ENCODE assay signal across 9 cellular contexts in genomic region chr9:105053209-105053652, GRCh38.
DNase-seq lines count a peak whose midpoint lies in the region; ATAC-seq, FAIRE-seq and TF ChIP-seq lines count a peak whose summit lies in the region.
"Had no signal": no experiment of that assay in that cellular context is flagged by ENCODE, and none has a peak within 500 bp of the region (broad histone marks: within the 10 kb centered on the region; RNA-seq: fewer than 3 reads in every experiment).

No MANE protein-coding gene starts in this region.

- TF ChIP-seq CTCF in GM10266 (IDR thresholded peaks at IDR 0.05; ENCODE audit: control insufficient read depth, insufficient read depth, low read depth, missing control alignments) (no peak), HepG2 (CRISPR knock-in tag; IDR thresholded peaks at IDR 0.05) (no peak), esophagus squamous epithelium (IDR thresholded peaks at IDR 0.05) (no peak)

- no peak overlapping the region for H2AFZ ChIP-seq in HepG2 (ENCODE audit: low read length)

- H3K79me2 ChIP-seq in HepG2 (ENCODE audit: insufficient read depth, low read length): no peaks in the 10 kb centered on the region

- H3K4me2 ChIP-seq in HepG2 (ENCODE audit: low read depth, low read length): no peak overlapping the region

- no peak overlapping the region for H3K27ac ChIP-seq in HepG2 (ENCODE audit: extremely low read length, insufficient read depth, low read length)
- H3K27ac ChIP-seq in esophagus squamous epithelium: peak overlapping the region in 1 of 4 donors; percentile 28

- H3K9ac ChIP-seq in HepG2 (ENCODE audit: insufficient read depth, low read depth, low read length): no peak overlapping the region

- no peak for TF ChIP-seq RAD21 in HepG2 (CRISPR knock-in tag; IDR thresholded peaks at IDR 0.05)

- CTCF ChIA-PET in activated CD8-positive, alpha-beta T cell treated with anti-CD3 and anti-CD28 coated beads, Interleukin-2, amount 10 ng/mL, durations not matched to agents 7 days and 5 days (lab: Charles Lee): no interaction called here
- CTCF ChIA-PET in HepG2 (lab: Yijun Ruan, JAX; ENCODE audit: low intra/inter-chr PET ratio, low total read pairs): no interaction called here

- TF ChIP-seq EP300 in HepG2 (IDR thresholded peaks at IDR 0.05; ENCODE audit: low read depth in 2 of 2, low read length in 2 of 2) (no peak; a peak in 1 of 4 replicates), HepG2 (CRISPR knock-in tag; IDR thresholded peaks at IDR 0.05; ENCODE audit: borderline replicate concordance) (no peak)

- BruUV-seq in HepG2 (replicated peaks; lab: Mats Ljungman, UMichigan): no TSS peak

- H3K9me3 Mint-ChIP-seq in activated CD8-positive, alpha-beta T cell treated with anti-CD3 and anti-CD28 coated beads, Interleukin-2, amount 10 ng/mL, durations not matched to agents 7 days and 5 days (ENCODE audit: insufficient read depth): no peaks in the 10 kb centered on the region

- peak; percentile 89 for ATAC-seq in HG03039 (IDR thresholded peaks at IDR 0.05; ENCODE audit: unreplicated experiment)
- no peak for ATAC-seq in activated CD8-positive, alpha-beta T cell treated with anti-CD3 and anti-CD28 coated beads, Interleukin-2, amount 10 ng/mL, durations not matched to agents 7 days and 5 days
- ATAC-seq in HepG2: no peak; the same call in 2 of the 3 replicates

- H3K4me1 ChIP-seq in HepG2 (ENCODE audit: insufficient read depth, low read length) (peaks cover 20% of the 10 kb centered on the region), esophagus squamous epithelium (peaks cover 0 to 12% (median 7%) of the 10 kb centered on the region in 3 donors)

- H3K4me3 Mint-ChIP-seq in activated CD8-positive, alpha-beta T cell treated with anti-CD3 and anti-CD28 coated beads, Interleukin-2, amount 10 ng/mL, durations not matched to agents 7 days and 5 days: no peak overlapping the region

- peaks cover 16% of the 10 kb centered on the region for H3K4me1 Mint-ChIP-seq in activated CD8-positive, alpha-beta T cell treated with anti-CD3 and anti-CD28 coated beads, Interleukin-2, amount 10 ng/mL, durations not matched to agents 7 days and 5 days (ENCODE audit: low read depth)

- H3K27ac Mint-ChIP-seq in activated CD8-positive, alpha-beta T cell treated with anti-CD3 and anti-CD28 coated beads, Interleukin-2, amount 10 ng/mL, durations not matched to agents 7 days and 5 days: no peak overlapping the region

- POLR2A ChIA-PET in activated CD8-positive, alpha-beta T cell treated with anti-CD3 and anti-CD28 coated beads, Interleukin-2, amount 10 ng/mL, durations not matched to agents 7 days and 5 days (lab: Charles Lee): no interaction called here
- POLR2A ChIA-PET in HepG2 (lab: Yijun Ruan, JAX): interaction anchor here (4.1 kb wide), 1 partner anchor 11 kb away, joined by 36 read pairs; no protein-coding TSS in a partner anchor

- WGBS in HepG2 (ENCODE audit: low lambda C conversion rate): 54% methylated on average over 4 of the region's 4 CpGs
- WGBS in esophagus squamous epithelium, 2 donors: 35 to 48% methylated on average over 4 of the region's 4 CpGs

- no peak for FAIRE-seq in HepG2 (lab: Jason Lieb, UNC)

- H3K4me3 ChIP-seq in HepG2 (replicated peaks in 1 of 3; ENCODE audit: insufficient read depth in 1 of 3, low read depth in 2 of 3, low read length in 3 of 3) (no peak overlapping the region), esophagus squamous epithelium (no peak overlapping the region)
- H3K4me3 ChIP-seq: heart right ventricle had no signal

- no peaks in the 10 kb centered on the region for H3K36me3 Mint-ChIP-seq in activated CD8-positive, alpha-beta T cell treated with anti-CD3 and anti-CD28 coated beads, Interleukin-2, amount 10 ng/mL, durations not matched to agents 7 days and 5 days (ENCODE audit: low read depth)

- DNase-seq in GM10266 (ENCODE audit: extremely low spot score): peak; percentile 13
- peak; percentile 23 for DNase-seq in activated CD8-positive, alpha-beta T cell treated with anti-CD3 and anti-CD28 coated beads, Interleukin-2, amount 10 ng/mL, durations not matched to agents 7 days and 5 days
- DNase-seq in HepG2 (ENCODE audit: low spot score): no peak
- DNase-seq in putamen (ENCODE audit: low spot score): no peak
- no peak for DNase-seq in superior temporal gyrus (ENCODE audit: extremely low spot score)
- DNase-seq in esophagus squamous epithelium (lab: John Stamatoyannopoulos, UW): no peak
- DNase-seq in NCI-H526 treated with DMSO at 0.1 percent for 48 hours (lab: John Stamatoyannopoulos, UW): no peak
- DNase-seq: heart right ventricle had no signal

- H4K20me1 ChIP-seq in HepG2 (ENCODE audit: insufficient read depth, low read length): no peaks in the 10 kb centered on the region

- intact Hi-C loops in HepG2 (cut with micrococcal nuclease; ENCODE audit: unreplicated experiment) (no loop called here), esophagus squamous epithelium (cut with DNase I) (no loop called here)

- H3K36me3 ChIP-seq in HepG2 (replicated peaks in 1 of 2; ENCODE audit: control insufficient read depth in 1 of 2, insufficient read depth in 2 of 2, low read length in 2 of 2) (no peaks in the 10 kb centered on the region), esophagus squamous epithelium (no peaks in the 10 kb centered on the region)
- H3K36me3 ChIP-seq: heart right ventricle had no signal

- in situ Hi-C loops in HepG2 (cut with HindIII; ENCODE audit: extremely low pct_ligation_motif_present, low pct_unique_long_range_greater_than_20kb): no loop called here

- H3K27me3 Mint-ChIP-seq in activated CD8-positive, alpha-beta T cell treated with anti-CD3 and anti-CD28 coated beads, Interleukin-2, amount 10 ng/mL, durations not matched to agents 7 days and 5 days (ENCODE audit: low read depth): no peaks in the 10 kb centered on the region

- no peaks in the 10 kb centered on the region for H3K9me3 ChIP-seq in HepG2 (ENCODE audit: low read length)
- H3K9me3 ChIP-seq in esophagus squamous epithelium: no peaks in the 10 kb centered on the region

- no peak for TF ChIP-seq POLR2A in HepG2 (IDR thresholded peaks at IDR 0.05; ENCODE audit: insufficient read depth in 1 of 2, low read depth in 2 of 2, low read length in 2 of 2)
- TF ChIP-seq POLR2A in esophagus squamous epithelium (IDR thresholded peaks at IDR 0.05): no peak

- H3K27me3 ChIP-seq in HepG2 (ENCODE audit: control insufficient read depth in 1 of 2, insufficient read depth in 2 of 2, low read length in 2 of 2) (no peaks in the 10 kb centered on the region), esophagus squamous epithelium (no peaks in the 10 kb centered on the region)
- H3K27me3 ChIP-seq: heart right ventricle had no signal

TF ChIP-seq in HepG2, 621 proteins besides CTCF, POLR2A, EP300 and RAD21 (continues in another document):
- no peak for TF ChIP-seq ZZZ3 (CRISPR knock-in tag; IDR thresholded peaks at IDR 0.05; ENCODE audit: borderline replicate concordance)
- TF ChIP-seq MAFF (IDR thresholded peaks at IDR 0.05; ENCODE audit: low read depth, low read length): peak; percentile 19; the same call in 1 of the 2 replicates
- TF ChIP-seq, protein P1, sequence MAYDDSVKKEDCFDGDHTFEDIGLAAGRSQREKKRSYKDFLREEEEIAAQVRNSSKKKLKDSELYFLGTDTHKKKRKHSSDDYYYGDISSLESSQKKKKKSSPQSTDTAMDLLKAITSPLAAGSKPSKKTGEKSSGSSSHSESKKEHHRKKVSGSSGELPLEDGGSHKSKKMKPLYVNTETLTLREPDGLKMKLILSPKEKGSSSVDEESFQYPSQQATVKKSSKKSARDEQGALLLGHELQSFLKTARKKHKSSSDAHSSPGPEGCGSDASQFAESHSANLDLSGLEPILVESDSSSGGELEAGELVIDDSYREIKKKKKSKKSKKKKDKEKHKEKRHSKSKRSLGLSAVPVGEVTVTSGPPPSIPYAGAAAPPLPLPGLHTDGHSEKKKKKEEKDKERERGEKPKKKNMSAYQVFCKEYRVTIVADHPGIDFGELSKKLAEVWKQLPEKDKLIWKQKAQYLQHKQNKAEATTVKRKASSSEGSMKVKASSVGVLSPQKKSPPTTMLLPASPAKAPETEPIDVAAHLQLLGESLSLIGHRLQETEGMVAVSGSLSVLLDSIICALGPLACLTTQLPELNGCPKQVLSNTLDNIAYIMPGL (CRISPR knock-in tag; IDR thresholded peaks at IDR 0.05; ENCODE audit: borderline replicate concordance in 1 of 2, low read depth in 1 of 2): no peak
- TF ChIP-seq TCF7L2 (IDR thresholded peaks at IDR 0.05; ENCODE audit: low read depth, low read length): no peak
- TF ChIP-seq TFAP4 (IDR thresholded peaks at IDR 0.05; ENCODE audit: borderline replicate concordance, low read depth): peak; percentile 30; the same call in 1 of the 2 replicates
- no peak for TF ChIP-seq HIC2 (CRISPR knock-in tag; IDR thresholded peaks at IDR 0.05; ENCODE audit: low read depth)
- TF ChIP-seq, protein P2, sequence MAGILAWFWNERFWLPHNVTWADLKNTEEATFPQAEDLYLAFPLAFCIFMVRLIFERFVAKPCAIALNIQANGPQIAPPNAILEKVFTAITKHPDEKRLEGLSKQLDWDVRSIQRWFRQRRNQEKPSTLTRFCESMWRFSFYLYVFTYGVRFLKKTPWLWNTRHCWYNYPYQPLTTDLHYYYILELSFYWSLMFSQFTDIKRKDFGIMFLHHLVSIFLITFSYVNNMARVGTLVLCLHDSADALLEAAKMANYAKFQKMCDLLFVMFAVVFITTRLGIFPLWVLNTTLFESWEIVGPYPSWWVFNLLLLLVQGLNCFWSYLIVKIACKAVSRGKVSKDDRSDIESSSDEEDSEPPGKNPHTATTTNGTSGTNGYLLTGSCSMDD (CRISPR knock-in tag; IDR thresholded peaks at IDR 0.05): no peak
- TF ChIP-seq ZFP82 (CRISPR knock-in tag; IDR thresholded peaks at IDR 0.05; ENCODE audit: borderline replicate concordance): no peak

Comparison
In these comparisons a context has a peak if more than half of its experiments do, and no peak if none do; other contexts are left out.
1. DNase-seq: peak in GM10266 (single experiment) and activated CD8-positive, alpha-beta T cell treated with anti-CD3 and anti-CD28 coated beads, Interleukin-2, amount 10 ng/mL, durations not matched to agents 7 days and 5 days (single experiment); none in HepG2 (single experiment), putamen (single experiment), superior temporal gyrus (single experiment), esophagus squamous epithelium (single experiment) and NCI-H526 treated with DMSO at 0.1 percent for 48 hours (single experiment).